ENCODE assay signal across 20 cellular contexts in the genomic region with DNA sequence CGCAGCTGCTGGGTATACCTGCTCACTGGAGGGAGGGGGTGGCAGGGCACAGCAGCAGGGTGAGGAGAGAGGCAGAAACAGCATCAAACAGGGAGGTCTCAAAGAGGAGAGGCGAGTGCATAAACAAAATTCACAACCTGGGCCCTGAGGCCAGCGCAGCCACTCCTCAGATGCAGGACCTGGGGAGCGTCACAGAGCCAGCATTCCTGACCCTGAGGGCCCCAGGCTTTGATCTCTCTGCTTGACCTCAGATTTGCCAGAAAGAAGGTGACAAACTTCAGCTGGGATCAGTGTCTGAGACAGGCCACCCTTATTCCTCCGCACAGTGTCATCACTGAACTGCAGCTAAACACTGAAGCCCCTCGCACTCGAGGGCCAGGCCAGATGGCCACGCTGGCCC. TPM values are rescaled to one million over a fixed set of nuclear protein-coding genes. Genes with fewer than 3 reads are reported as not detected.
A peak's percentile ranks its signal among the peaks of the same experiment; 100 is the strongest.
DNase-seq lines count a peak whose midpoint lies in the region; ATAC-seq and TF ChIP-seq lines count a peak whose summit lies in the region.
"Had no signal": no experiment of that assay in that cellular context is flagged by ENCODE, and none has a peak within 500 bp of the region (broad histone marks: within the 10 kb centered on the region; RNA-seq: fewer than 3 reads in every experiment).

No MANE protein-coding gene starts in this region.

- no peak overlapping the region for H3K4me3 Mint-ChIP-seq in CD4-positive, CD25-positive, alpha-beta regulatory T cell
- no peak overlapping the region for H3K4me3 Mint-ChIP-seq in neural progenitor cell
- H3K4me3 Mint-ChIP-seq: CD14-positive monocyte; CD8-positive, alpha-beta T cell; HFFc6; IgD-negative memory B cell had no signal

- no peak for DNase-seq in CD4-positive, CD25-positive, alpha-beta regulatory T cell
- DNase-seq in islet precursor cell (peak; percentile 79), neural progenitor cell (ENCODE audit: low spot score) (no peak), NCI-H510A treated with DMSO at 0.1 percent for 48 hours (lab: John Stamatoyannopoulos, UW) (no peak), PC-9 (no peak)
- DNase-seq in activated naive CD4-positive, alpha-beta T cell treated with anti-CD3 and anti-CD28 coated beads, Interleukin-2, amount 50 U/mL, for 16 hours = no peak
- DNase-seq: ACHN; BE2C; Calu3; CD8-positive, alpha-beta T cell; DMS53; DND-41; EL; GOT3; HFFc6; KBM-7 had no signal

- CTCF ChIA-PET in PC-9 (lab: Charles Lee) = no interaction called here

- H4K20me1 ChIP-seq in neural progenitor cell (ENCODE audit: low read depth) (no peaks in the 10 kb centered on the region), PC-9 (ENCODE audit: insufficient read depth) (no peaks in the 10 kb centered on the region)

- TF ChIP-seq CTCF in neural progenitor cell (IDR thresholded peaks at IDR 0.05) (no peak), PC-9 (conservative IDR thresholded peaks at IDR 0.05) (no peak)

- H3K79me2 ChIP-seq in neural progenitor cell (ENCODE audit: low read depth) = no peaks in the 10 kb centered on the region
- 0 out of 2 replicates have a peak, but pooled peaks cover 2% of the 10 kb centered on the region for H3K79me2 ChIP-seq in PC-9 (ENCODE audit: low read depth)

- H2AFZ ChIP-seq in neural progenitor cell (replicated peaks) (no peak overlapping the region), PC-9 (no peak overlapping the region)

- no peak overlapping the region for H3K4me3 ChIP-seq in CD4-positive, CD25-positive, alpha-beta regulatory T cell (ENCODE audit: low read depth, low read length)
- H3K4me3 ChIP-seq in neural progenitor cell (no peak overlapping the region), PC-9 (no peak overlapping the region)

- POLR2A ChIA-PET in PC-9 (lab: Charles Lee; ENCODE audit: unreplicated experiment) = interaction anchor here (0.6 kb wide), 1 partner anchor 182 kb away, joined by 6 read pairs; no protein-coding TSS in a partner anchor

- H3K9me3 Mint-ChIP-seq in CD4-positive, CD25-positive, alpha-beta regulatory T cell = no peaks in the 10 kb centered on the region
- H3K9me3 Mint-ChIP-seq in neural progenitor cell = no peaks in the 10 kb centered on the region
- H3K9me3 Mint-ChIP-seq: CD14-positive monocyte; CD8-positive, alpha-beta T cell; HFFc6; IgD-negative memory B cell had no signal

- H3F3A ChIP-seq in neural progenitor cell (ENCODE audit: low read depth) (no peaks in the 10 kb centered on the region), PC-9 (ENCODE audit: insufficient read depth, low read depth) (peaks cover 1% of the 10 kb centered on the region; the same call in 1 of the 2 replicates)

- no peak for ATAC-seq in CD4-positive, CD25-positive, alpha-beta regulatory T cell (ENCODE audit: low read depth in 2 of 2)
- ATAC-seq: CD8-positive, alpha-beta T cell; HCT116; HepG2 had no signal

- no peaks in the 10 kb centered on the region for H3K27me3 ChIP-seq in CD4-positive, CD25-positive, alpha-beta regulatory T cell (ENCODE audit: control insufficient read depth, insufficient read depth, low read length)
- H3K27me3 ChIP-seq in neural progenitor cell = no peaks in the 10 kb centered on the region
- H3K27me3 ChIP-seq in PC-9 (ENCODE audit: insufficient read depth, low read depth) = no peaks in the 10 kb centered on the region
- H3K27me3 ChIP-seq: BE2C had no signal

- H3K36me3 Mint-ChIP-seq in CD4-positive, CD25-positive, alpha-beta regulatory T cell = peaks cover 40% of the 10 kb centered on the region
- H3K36me3 Mint-ChIP-seq in neural progenitor cell = no peaks in the 10 kb centered on the region
- H3K36me3 Mint-ChIP-seq: IgD-negative memory B cell had no signal

- H3K27me3 Mint-ChIP-seq in CD4-positive, CD25-positive, alpha-beta regulatory T cell = no peaks in the 10 kb centered on the region
- no peaks in the 10 kb centered on the region for H3K27me3 Mint-ChIP-seq in neural progenitor cell (ENCODE audit: insufficient read depth, low read depth)
- H3K27me3 Mint-ChIP-seq: IgD-negative memory B cell had no signal

- no peaks in the 10 kb centered on the region for H3K9me2 ChIP-seq in PC-9 (ENCODE audit: insufficient read depth)

- no peak overlapping the region for H3K4me2 ChIP-seq in neural progenitor cell
- no peak overlapping the region for H3K4me2 ChIP-seq in PC-9

- H3K36me3 ChIP-seq in CD4-positive, CD25-positive, alpha-beta regulatory T cell (ENCODE audit: control insufficient read depth, insufficient read depth, low read length) = peaks cover 70% of the 10 kb centered on the region
- H3K36me3 ChIP-seq in neural progenitor cell (no peaks in the 10 kb centered on the region), PC-9 (ENCODE audit: low read depth) (no peaks in the 10 kb centered on the region)

- H3K27ac Mint-ChIP-seq in CD4-positive, CD25-positive, alpha-beta regulatory T cell = peak overlapping the region in 2 of 3 donors; percentile 37 to 43
- peak overlapping the region; percentile 74 for H3K27ac Mint-ChIP-seq in neural progenitor cell
- H3K27ac Mint-ChIP-seq: CD8-positive, alpha-beta T cell; HFFc6 had no signal

- H3K4me1 Mint-ChIP-seq in CD4-positive, CD25-positive, alpha-beta regulatory T cell = no peaks in the 10 kb centered on the region
- H3K4me1 Mint-ChIP-seq in neural progenitor cell = peaks cover 5% of the 10 kb centered on the region
- H3K4me1 Mint-ChIP-seq: CD14-positive monocyte had no signal

- H3K27ac ChIP-seq in CD4-positive, CD25-positive, alpha-beta regulatory T cell (ENCODE audit: insufficient read depth, low read length, poor library complexity, severe bottlenecking) = no peak overlapping the region
- H3K27ac ChIP-seq in neural progenitor cell = no peak overlapping the region
- no peak overlapping the region for H3K27ac ChIP-seq in PC-9

- no TSS peak for BruUV-seq in PC-9 (replicated peaks; lab: Mats Ljungman, UMichigan)

- H3K9me3 ChIP-seq in CD4-positive, CD25-positive, alpha-beta regulatory T cell (ENCODE audit: control insufficient read depth in 2 of 2, low read length in 2 of 2) = no peaks in the 10 kb centered on the region
- H3K9me3 ChIP-seq in neural progenitor cell (ENCODE audit: low read depth) = no peaks in the 10 kb centered on the region
- no peaks in the 10 kb centered on the region for H3K9me3 ChIP-seq in PC-9 (ENCODE audit: insufficient read depth, low read depth)
- H3K9me3 ChIP-seq: BE2C had no signal

- no peak overlapping the region for H3K9ac ChIP-seq in neural progenitor cell

- H3K4me1 ChIP-seq in CD4-positive, CD25-positive, alpha-beta regulatory T cell (ENCODE audit: control insufficient read depth, insufficient read depth, low read length, poor library complexity, severe bottlenecking) = no peaks in the 10 kb centered on the region
- no peaks in the 10 kb centered on the region for H3K4me1 ChIP-seq in neural progenitor cell
- H3K4me1 ChIP-seq in PC-9 (replicated peaks; ENCODE audit: insufficient read depth) = peaks cover 4% of the 10 kb centered on the region
- H3K4me1 ChIP-seq: BE2C had no signal

- intact Hi-C loops in PC-9 (cut with micrococcal nuclease; ENCODE audit: unreplicated experiment) = no loop called here

RNA-seq across cellular contexts. Expression of a gene that starts 25.6 kb away (rescaled TPM):
- total RNA-seq in CD4-positive, CD25-positive, alpha-beta regulatory T cell = 24.8 TPM
- 1 to 10 TPM; 4.8 to 7.3 (median 7.0) TPM for polyA plus RNA-seq in CD4-positive, CD25-positive, alpha-beta regulatory T cell
- total RNA-seq in neural progenitor cell (ENCODE audit: low replicate concordance) = 5.0 and 7.4 TPM in 2 replicates
- total RNA-seq in PC-9 (2021) = 16.5 and 20.5 TPM in 2 replicates

RNA-seq across cellular contexts. Expression of a gene that starts 51.6 kb away (rescaled TPM):
- 10.9 TPM for total RNA-seq in CD4-positive, CD25-positive, alpha-beta regulatory T cell
- 10 to 100 TPM; 25.6 to 32.7 (median 28.2) TPM for polyA plus RNA-seq in CD4-positive, CD25-positive, alpha-beta regulatory T cell
- 97.1 and 160 TPM in 2 replicates for total RNA-seq in neural progenitor cell (ENCODE audit: low replicate concordance)
- 151 and 162 TPM in 2 replicates for total RNA-seq in PC-9 (2021)
